Comparison of ENCODE assay signal across 2 cellular contexts in the genomic region with DNA sequence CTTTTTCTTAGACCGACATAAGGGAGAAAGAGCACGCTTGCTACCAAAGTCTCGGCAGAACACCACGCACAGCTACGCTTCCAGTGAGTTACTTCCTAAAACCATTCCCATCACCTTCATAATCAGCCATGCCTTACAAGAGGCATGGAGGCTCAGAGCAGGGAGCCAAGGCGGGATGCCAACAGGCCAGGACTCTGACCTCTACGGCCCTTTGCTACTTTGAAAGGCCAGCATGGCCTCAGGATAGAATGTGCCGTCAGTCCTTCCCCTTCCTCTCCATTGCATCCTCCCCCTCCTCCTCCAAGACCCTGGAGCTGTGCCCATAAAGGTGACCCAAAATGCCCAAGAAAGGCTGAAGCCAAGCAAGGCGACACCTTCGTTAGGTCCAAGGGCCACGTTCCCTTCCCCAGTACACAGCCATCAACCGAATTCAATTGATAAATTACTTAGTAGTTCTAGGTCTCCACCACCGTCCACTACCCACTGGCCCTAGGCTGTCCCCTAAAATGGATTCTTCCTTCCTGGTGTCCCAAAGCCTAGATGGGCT.
TF ChIP-seq lines count a peak whose summit lies in the region.

No MANE protein-coding gene starts in this region.

TF ChIP-seq in liver, 16 proteins besides CTCF, POLR2A, EP300 and RAD21 (continued from another document):
- TF ChIP-seq ATF3 (IDR thresholded peaks at IDR 0.05) (no peak), RXRA (IDR thresholded peaks at IDR 0.05) (peak; percentile 50 to 63), HNF4A (conservative IDR thresholded peaks at IDR 0.05) (peak; percentile 67 to 68)

TF ChIP-seq in HepG2, 621 proteins besides CTCF, POLR2A, EP300 and RAD21:
- TF ChIP-seq ZNF790 (CRISPR knock-in tag; IDR thresholded peaks at IDR 0.05; ENCODE audit: borderline replicate concordance): no peak
- no peak for TF ChIP-seq MIXL1 (CRISPR knock-in tag; IDR thresholded peaks at IDR 0.05)
TF ChIP-seq in HepG2: peak in this region for 0.
